Comparison of ENCODE assay signal across 8 cellular contexts in genomic region chr3:16060358-16060852, GRCh38.
DNase-seq lines count a peak whose midpoint lies in the region; TF ChIP-seq lines count a peak whose summit lies in the region.

No MANE protein-coding gene starts in this region.

- peak overlapping the region; percentile 11 for H3K27ac Mint-ChIP-seq in Calu3 (ENCODE audit: unreplicated experiment)

- H3K27me3 Mint-ChIP-seq in Calu3 (ENCODE audit: unreplicated experiment) = no peaks in the 10 kb centered on the region

- CTCF ChIA-PET in Calu3 (lab: Charles Lee) = interaction anchor here (0.6 to 1.4 kb wide), 9 partner anchors 9 to 1419 kb away, joined by 3 to 11 read pairs (median 4); partner anchors contain the start of gene GALNT15

- no peak overlapping the region for H3K4me3 Mint-ChIP-seq in Calu3 (ENCODE audit: low read depth, unreplicated experiment)

- H3K36me3 Mint-ChIP-seq in Calu3 (ENCODE audit: insufficient read depth, unreplicated experiment) = no peaks in the 10 kb centered on the region

- DNase-seq in Calu3 (peak; percentile 60), SW480 (ENCODE audit: low spot score) (peak; percentile 95), globus pallidus (ENCODE audit: low spot score) (peak; percentile 65), posterior vena cava (ENCODE audit: low spot score) (peak; percentile 85), NCI-H345 treated with DMSO at 0.1 percent for 48 hours (lab: John Stamatoyannopoulos, UW; ENCODE audit: unreplicated experiment) (no peak), NCI-H2029 treated with DMSO at 0.1 percent for 48 hours (lab: John Stamatoyannopoulos, UW) (no peak), NCI-H1417 (lab: John Stamatoyannopoulos, UW) (no peak), NCI-H146 (lab: John Stamatoyannopoulos, UW) (no peak)

- H3K4me1 Mint-ChIP-seq in Calu3 (ENCODE audit: low read depth, unreplicated experiment) = peaks cover 42% of the 10 kb centered on the region

- H3K9me3 Mint-ChIP-seq in Calu3 (ENCODE audit: low read depth, unreplicated experiment) = no peaks in the 10 kb centered on the region

- no TSS peak for BruUV-seq in Calu3 (replicated peaks; lab: Mats Ljungman, UMichigan)

- intact Hi-C loops in Calu3 (cut with micrococcal nuclease; ENCODE audit: unreplicated experiment) (loop anchor here (5.0 kb wide), 1 partner anchor 42 kb away; no protein-coding TSS in a partner anchor), posterior vena cava (cut with DNase I) (no loop called here)

- no peak for TF ChIP-seq CTCF in Calu3 (IDR thresholded peaks at IDR 0.05; ENCODE audit: unreplicated experiment)

Comparison
In these comparisons a context has a peak if more than half of its experiments do, and no peak if none do; other contexts are left out.
1. DNase-seq: peak in Calu3 (single experiment), SW480 (single experiment), globus pallidus (single experiment) and posterior vena cava (single experiment); none in NCI-H345 treated with DMSO at 0.1 percent for 48 hours (single experiment), NCI-H2029 treated with DMSO at 0.1 percent for 48 hours (single experiment), NCI-H1417 (0 of 3) and NCI-H146 (single experiment).